In the genomic region with DNA sequence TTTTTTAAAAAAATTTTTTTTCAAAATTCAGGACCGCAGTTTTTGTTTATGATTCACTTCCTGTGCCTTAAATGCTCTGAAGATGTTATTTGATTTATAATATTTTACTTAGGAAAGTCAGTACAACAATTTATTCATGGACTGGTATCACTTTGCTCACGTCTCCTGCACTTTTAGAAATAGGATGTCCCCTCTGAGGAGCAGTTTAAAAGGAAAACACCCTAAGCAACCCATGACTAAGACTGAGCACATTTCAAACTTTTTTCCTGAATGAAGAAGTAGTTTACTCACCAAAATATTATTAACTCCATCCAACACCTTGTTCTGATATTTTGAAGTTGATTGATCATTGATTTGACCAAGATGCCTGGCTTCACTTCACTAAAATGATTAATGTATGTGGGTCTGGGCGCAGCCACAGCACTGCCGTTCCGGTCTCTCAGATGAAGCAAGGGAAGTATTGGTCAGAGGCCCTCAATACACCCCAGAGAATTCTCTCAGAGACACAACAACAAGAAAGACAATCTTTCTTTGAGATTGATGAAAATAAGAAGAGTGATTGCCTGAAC, we compare ENCODE assay signal across 21 cellular contexts.
DNase-seq lines count a peak whose midpoint lies in the region; ATAC-seq and TF ChIP-seq lines count a peak whose summit lies in the region.
"Had no signal": no experiment of that assay in that cellular context is flagged by ENCODE, and none has a peak within 500 bp of the region (broad histone marks: within the 10 kb centered on the region; RNA-seq: fewer than 3 reads in every experiment).

No MANE protein-coding gene starts in this region.

- H3K27me3 ChIP-seq in RWPE2 (ENCODE audit: insufficient read depth, poor library complexity, severe bottlenecking), result no peaks in the 10 kb centered on the region
- H3K27me3 ChIP-seq in osteoblast (ENCODE audit: insufficient read depth, low read length), result no peaks in the 10 kb centered on the region
- H3K27me3 ChIP-seq: BE2C had no signal

- no peak overlapping the region for H3K4me2 ChIP-seq in osteoblast (ENCODE audit: insufficient read depth, low read length)
- H3K4me2 ChIP-seq: KMS-11 had no signal

- no peak overlapping the region for H3K4me3 ChIP-seq in RWPE2 (ENCODE audit: severe bottlenecking)
- no peak overlapping the region for H3K4me3 ChIP-seq in fibroblast of mammary gland (ENCODE audit: control insufficient read depth, low read depth, low read length)
- no peak overlapping the region for H3K4me3 ChIP-seq in osteoblast (ENCODE audit: insufficient read depth, low read length)

- H3K36me3 ChIP-seq in RWPE2 (ENCODE audit: low read depth) (no peaks in the 10 kb centered on the region), osteoblast (ENCODE audit: insufficient read depth, low read length) (no peaks in the 10 kb centered on the region)
- H3K36me3 ChIP-seq: BE2C had no signal

- TF ChIP-seq CTCF in RWPE2 (IDR thresholded peaks at IDR 0.05; ENCODE audit: poor library complexity, severe bottlenecking) (no peak), fibroblast of mammary gland (conservative IDR thresholded peaks at IDR 0.05; ENCODE audit: control insufficient read depth, insufficient read depth, low read depth, low read length) (no peak), osteoblast (IDR thresholded peaks at IDR 0.05; ENCODE audit: extremely low read depth, low read depth, low read length) (no peak)

- H3K79me2 ChIP-seq in osteoblast (ENCODE audit: insufficient read depth, low read length), result no peaks in the 10 kb centered on the region

- H3K9me3 ChIP-seq in RWPE2 (ENCODE audit: severe bottlenecking) (no peaks in the 10 kb centered on the region), osteoblast (ENCODE audit: low read depth, low read length) (no peaks in the 10 kb centered on the region)
- H3K9me3 ChIP-seq: BE2C had no signal

- H3K4me1 ChIP-seq in RWPE2 (ENCODE audit: insufficient read depth, poor library complexity, severe bottlenecking) (peaks cover 6% of the 10 kb centered on the region), osteoblast (ENCODE audit: insufficient read depth, low read length) (peaks cover 6% of the 10 kb centered on the region)
- H3K4me1 ChIP-seq: BE2C had no signal

- H3K27ac ChIP-seq in RWPE2 (ENCODE audit: poor library complexity, severe bottlenecking), result peak overlapping the region; percentile 33
- no peak overlapping the region for H3K27ac ChIP-seq in osteoblast (ENCODE audit: low read depth, low read length)
- H3K27ac ChIP-seq: KMS-11, RWPE1 had no signal

- no peak overlapping the region for H2AFZ ChIP-seq in osteoblast (ENCODE audit: low read length)

- ATAC-seq in RWPE2 (ENCODE audit: low read depth) (no peak), HG02678 (IDR thresholded peaks at IDR 0.05; ENCODE audit: unreplicated experiment) (no peak)
- ATAC-seq: T-cell had no signal

- DNase-seq in EL, result peak; percentile 33
- no peak for DNase-seq in RWPE2 (ENCODE audit: low spot score)
- peak; percentile 46 for DNase-seq in fibroblast of mammary gland (ENCODE audit: low read depth)
- peak; percentile 30 for DNase-seq in osteoblast (ENCODE audit: insufficient read length, low spot score, missing footprints)
- no peak for DNase-seq in NCI-H2081 treated with DMSO at 0.1 percent for 48 hours (lab: John Stamatoyannopoulos, UW)
- DNase-seq in DMS114 treated with DMSO at 0.1 percent for 48 hours (lab: John Stamatoyannopoulos, UW; ENCODE audit: unreplicated experiment), result no peak
- no peak for DNase-seq in SW480 (ENCODE audit: low spot score)
- DNase-seq: BE2C; CD4-positive, alpha-beta memory T cell; DMS79; GDM1; H9; NCI-H1436; NCI-H2029; NCI-H2171 treated with DMSO at 0.1 percent for 48 hours; NCI-H446 treated with DMSO at 0.1 percent for 48 hours; OCI-M1; T-cell had no signal

- H4K20me1 ChIP-seq in osteoblast (ENCODE audit: insufficient read depth, low read length), result no peaks in the 10 kb centered on the region

Comparison
In these comparisons a context has a peak if more than half of its experiments do, and no peak if none do; other contexts are left out.
1. DNase-seq: peak in EL (single experiment), fibroblast of mammary gland (single experiment) and osteoblast (single experiment); none in RWPE2 (single experiment), NCI-H2081 treated with DMSO at 0.1 percent for 48 hours (single experiment), DMS114 treated with DMSO at 0.1 percent for 48 hours (single experiment) and SW480 (single experiment).